Comparison of ENCODE assay signal across 31 cellular contexts in genomic region chr2:136696438-136696837, GRCh38.
"Had no signal": no experiment of that assay in that cellular context is flagged by ENCODE, and none has a peak within 500 bp of the region (broad histone marks: within the 10 kb centered on the region; RNA-seq: fewer than 3 reads in every experiment).

No MANE protein-coding gene starts in this region.

- H3K27me3 ChIP-seq: adrenal gland, ascending aorta, body of pancreas, brain microvascular endothelial cell, breast epithelium, cardiac muscle cell had no signal

- H3K27ac ChIP-seq: adrenal gland, ascending aorta, body of pancreas, brain microvascular endothelial cell, breast epithelium, cardiac muscle cell had no signal

- DNase-seq: activated effector memory CD4-positive, alpha-beta T cell treated with anti-CD3 and anti-CD28 coated beads, Interleukin-2, amount 50 U/mL, for 16 hours; activated effector memory CD4-positive, alpha-beta T cell treated with Interleukin-2 at 50 U/mL for 16 hours; activated gamma-delta T cell; activated gamma-delta T cell treated with Interleukin-2 at 50 U/mL for 16 hours; activated naive CD4-positive, alpha-beta T cell; activated naive CD4-positive, alpha-beta T cell treated with anti-CD3 and anti-CD28 coated beads for 36 hours; activated naive CD4-positive, alpha-beta T cell treated with anti-CD3 and anti-CD28 coated beads, Interleukin-2, amount 10 ng/mL, durations not matched to agents 7 days and 5 days; activated naive CD4-positive, alpha-beta T cell treated with anti-CD3 and anti-CD28 coated beads, Interleukin-2, amount 50 U/mL, for 16 hours; activated naive CD4-positive, alpha-beta T cell treated with Interleukin-2 at 50 U/mL for 16 hours; activated naive CD8-positive, alpha-beta T cell treated with anti-CD3 and anti-CD28 coated beads for 36 hours; activated naive CD8-positive, alpha-beta T cell treated with anti-CD3 and anti-CD28 coated beads, Interleukin-2, amount 10 ng/mL, durations not matched to agents 7 days and 5 days; activated naive CD8-positive, alpha-beta T cell treated with anti-CD3 and anti-CD28 coated beads, Interleukin-2, amount 50 U/mL, for 24 hours; activated T-cell treated with anti-CD3 and anti-CD28 coated beads, Interleukin-2, amount 50 U/mL, for 24 hours; activated T-cell treated with anti-CD3 and anti-CD28 coated beads, Interleukin-2, amount 50 U/mL, for 4 hours; activated T-cell treated with anti-CD3 and anti-CD28 coated beads, Interleukin-2, amount 50 U/mL, for 48 hours; activated T-cell treated with anti-CD3 and anti-CD28 coated beads, Interleukin-2, amount 50 U/mL, for 72 hours; adrenal gland; amniotic stem cell; amygdala; anterior cingulate cortex; aorta; body of pancreas; brain microvascular endothelial cell; caudate nucleus; central memory CD4-positive, alpha-beta T cell; cerebellar nuclear complex had no signal

- H3K4me3 ChIP-seq: adrenal gland, ascending aorta, body of pancreas, breast epithelium, cardiac muscle cell had no signal

- ATAC-seq: activated naive CD4-positive, alpha-beta T cell treated with anti-CD3 and anti-CD28 coated beads, Interleukin-2, amount 50 U/mL, for 72 hours; activated naive CD8-positive, alpha-beta T cell treated with anti-CD3 and anti-CD28 coated beads, Interleukin-2, amount 50 U/mL, for 24 hours; activated T-cell treated with anti-CD3 and anti-CD28 coated beads, Interleukin-2, amount 50 U/mL, for 4 hours; activated T-cell treated with anti-CD3 and anti-CD28 coated beads, Interleukin-2, amount 50 U/mL, for 72 hours; activated T-helper 17 cell treated with anti-CD3 and anti-CD28 coated beads, Interleukin-2, amount 50 U/mL, for 72 hours; body of pancreas had no signal

- H3K9me3 ChIP-seq: adrenal gland, ascending aorta, body of pancreas had no signal

- H3K36me3 ChIP-seq: adrenal gland, ascending aorta, brain microvascular endothelial cell, breast epithelium, cardiac muscle cell had no signal

- H3K4me1 ChIP-seq: adrenal gland, ascending aorta, body of pancreas, breast epithelium had no signal
